In genomic region chr1:11012260-11013159, GRCh38 we compare ENCODE assay signal across 1 cellular context.
TF ChIP-seq lines count a peak whose summit lies in the region.

Gene TARDBP (plus strand): TSS chr1:11012654. CDS start chr1:11013728, 1,074 bp downstream.

TF ChIP-seq in K562, 482 proteins besides CTCF, POLR2A, EP300 and RAD21 (continued from another document and continues in another):
- no peak for TF ChIP-seq TRIM25 (IDR thresholded peaks at IDR 0.05; ENCODE audit: borderline replicate concordance)
- TF ChIP-seq MEF2A (IDR thresholded peaks at IDR 0.05; ENCODE audit: control insufficient read depth, low read depth, low read length), result no peak
- TF ChIP-seq ZKSCAN8 (CRISPR knock-in tag; IDR thresholded peaks at IDR 0.05), result no peak
- 0 out of 2 replicates have a peak, but pooled peaks have one; percentile 41 for TF ChIP-seq TEAD4 (IDR thresholded peaks at IDR 0.05; ENCODE audit: low read length)
- TF ChIP-seq TEAD4 (CRISPR knock-in tag; IDR thresholded peaks at IDR 0.05; ENCODE audit: borderline replicate concordance), result peak; percentile 97
- TF ChIP-seq, protein P1, sequence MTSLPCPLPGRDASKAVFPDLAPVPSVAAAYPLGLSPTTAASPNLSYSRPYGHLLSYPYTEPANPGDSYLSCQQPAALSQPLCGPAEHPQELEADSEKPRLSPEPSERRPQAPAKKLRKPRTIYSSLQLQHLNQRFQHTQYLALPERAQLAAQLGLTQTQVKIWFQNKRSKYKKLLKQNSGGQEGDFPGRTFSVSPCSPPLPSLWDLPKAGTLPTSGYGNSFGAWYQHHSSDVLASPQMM (CRISPR knock-in tag; IDR thresholded peaks at IDR 0.05), result no peak
- TF ChIP-seq, protein P2, sequence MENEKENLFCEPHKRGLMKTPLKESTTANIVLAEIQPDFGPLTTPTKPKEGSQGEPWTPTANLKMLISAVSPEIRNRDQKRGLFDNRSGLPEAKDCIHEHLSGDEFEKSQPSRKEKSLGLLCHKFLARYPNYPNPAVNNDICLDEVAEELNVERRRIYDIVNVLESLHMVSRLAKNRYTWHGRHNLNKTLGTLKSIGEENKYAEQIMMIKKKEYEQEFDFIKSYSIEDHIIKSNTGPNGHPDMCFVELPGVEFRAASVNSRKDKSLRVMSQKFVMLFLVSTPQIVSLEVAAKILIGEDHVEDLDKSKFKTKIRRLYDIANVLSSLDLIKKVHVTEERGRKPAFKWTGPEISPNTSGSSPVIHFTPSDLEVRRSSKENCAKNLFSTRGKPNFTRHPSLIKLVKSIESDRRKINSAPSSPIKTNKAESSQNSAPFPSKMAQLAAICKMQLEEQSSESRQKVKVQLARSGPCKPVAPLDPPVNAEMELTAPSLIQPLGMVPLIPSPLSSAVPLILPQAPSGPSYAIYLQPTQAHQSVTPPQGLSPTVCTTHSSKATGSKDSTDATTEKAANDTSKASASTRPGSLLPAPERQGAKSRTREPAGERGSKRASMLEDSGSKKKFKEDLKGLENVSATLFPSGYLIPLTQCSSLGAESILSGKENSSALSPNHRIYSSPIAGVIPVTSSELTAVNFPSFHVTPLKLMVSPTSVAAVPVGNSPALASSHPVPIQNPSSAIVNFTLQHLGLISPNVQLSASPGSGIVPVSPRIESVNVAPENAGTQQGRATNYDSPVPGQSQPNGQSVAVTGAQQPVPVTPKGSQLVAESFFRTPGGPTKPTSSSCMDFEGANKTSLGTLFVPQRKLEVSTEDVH (IDR thresholded peaks at IDR 0.05; ENCODE audit: low read depth, partially characterized antibody), result no peak
- TF ChIP-seq ATF4 (CRISPR knock-in tag; IDR thresholded peaks at IDR 0.05), result no peak
- TF ChIP-seq MEF2D (tag; conservative IDR thresholded peaks at IDR 0.05; ENCODE audit: low read depth), result no peak
- no peak for TF ChIP-seq CHD7 (IDR thresholded peaks at IDR 0.05; ENCODE audit: low read depth, low read length)
- TF ChIP-seq ZNF707 (CRISPR knock-in tag; conservative IDR thresholded peaks at IDR 0.05), result no peak
- TF ChIP-seq ETV5 (CRISPR knock-in tag; IDR thresholded peaks at IDR 0.05; ENCODE audit: low read depth), result peak; percentile 74
- no peak for TF ChIP-seq CCNT2 (IDR thresholded peaks at IDR 0.05; ENCODE audit: borderline replicate concordance, extremely low read depth, insufficient read length, low read depth, low read length)
- no peak for TF ChIP-seq POLR3G (IDR thresholded peaks at IDR 0.05; ENCODE audit: extremely low read depth, insufficient read length, insufficient replicate concordance)
- TF ChIP-seq ZNF717 (CRISPR knock-in tag; IDR thresholded peaks at IDR 0.05), result no peak
- TF ChIP-seq EP400 (IDR thresholded peaks at IDR 0.05), result peak; percentile 96
- TF ChIP-seq, protein P3, sequence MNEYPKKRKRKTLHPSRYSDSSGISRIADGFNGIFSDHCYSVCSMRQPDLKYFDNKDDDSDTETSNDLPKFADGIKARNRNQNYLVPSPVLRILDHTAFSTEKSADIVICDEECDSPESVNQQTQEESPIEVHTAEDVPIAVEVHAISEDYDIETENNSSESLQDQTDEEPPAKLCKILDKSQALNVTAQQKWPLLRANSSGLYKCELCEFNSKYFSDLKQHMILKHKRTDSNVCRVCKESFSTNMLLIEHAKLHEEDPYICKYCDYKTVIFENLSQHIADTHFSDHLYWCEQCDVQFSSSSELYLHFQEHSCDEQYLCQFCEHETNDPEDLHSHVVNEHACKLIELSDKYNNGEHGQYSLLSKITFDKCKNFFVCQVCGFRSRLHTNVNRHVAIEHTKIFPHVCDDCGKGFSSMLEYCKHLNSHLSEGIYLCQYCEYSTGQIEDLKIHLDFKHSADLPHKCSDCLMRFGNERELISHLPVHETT (CRISPR knock-in tag; conservative IDR thresholded peaks at IDR 0.05 in 1 of 2, IDR thresholded peaks at IDR 0.05 in 1 of 2), result peak; percentile 73 to 95; a peak in 3 of 4 replicates
- TF ChIP-seq ZNF197 (CRISPR knock-in tag; IDR thresholded peaks at IDR 0.05; ENCODE audit: low read depth), result no peak
- 0 out of 2 replicates have a peak, but pooled peaks have one; percentile 64 for TF ChIP-seq SRSF1 (IDR thresholded peaks at IDR 0.05; ENCODE audit: low read depth, low read length)
- no peak for TF ChIP-seq MEIS2 (IDR thresholded peaks at IDR 0.05; ENCODE audit: partially characterized antibody)
- TF ChIP-seq PCBP1 (IDR thresholded peaks at IDR 0.05; ENCODE audit: low read depth, low read length, poor library complexity, severe bottlenecking), result peak; percentile 88
- peak; percentile 60; the same call in 1 of the 2 replicates for TF ChIP-seq MYC (IDR thresholded peaks at IDR 0.05; ENCODE audit: low read depth, low read length)
- TF ChIP-seq MYC (CRISPR knock-in tag; IDR thresholded peaks at IDR 0.05; ENCODE audit: borderline replicate concordance, low read depth), result peak; percentile 69; the same call in 1 of the 2 replicates
- TF ChIP-seq ZNF121 (CRISPR knock-in tag; conservative IDR thresholded peaks at IDR 0.05), result no peak
- TF ChIP-seq, protein P4, sequence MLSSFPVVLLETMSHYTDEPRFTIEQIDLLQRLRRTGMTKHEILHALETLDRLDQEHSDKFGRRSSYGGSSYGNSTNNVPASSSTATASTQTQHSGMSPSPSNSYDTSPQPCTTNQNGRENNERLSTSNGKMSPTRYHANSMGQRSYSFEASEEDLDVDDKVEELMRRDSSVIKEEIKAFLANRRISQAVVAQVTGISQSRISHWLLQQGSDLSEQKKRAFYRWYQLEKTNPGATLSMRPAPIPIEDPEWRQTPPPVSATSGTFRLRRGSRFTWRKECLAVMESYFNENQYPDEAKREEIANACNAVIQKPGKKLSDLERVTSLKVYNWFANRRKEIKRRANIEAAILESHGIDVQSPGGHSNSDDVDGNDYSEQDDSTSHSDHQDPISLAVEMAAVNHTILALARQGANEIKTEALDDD (IDR thresholded peaks at IDR 0.05), result no peak
- no peak for TF ChIP-seq NR0B1 (IDR thresholded peaks at IDR 0.05; ENCODE audit: partially characterized antibody)
- no peak for TF ChIP-seq U2AF2 (optimal IDR thresholded peaks at IDR 0.05; ENCODE audit: low read depth, low read length)
- TF ChIP-seq ZNF140 (CRISPR knock-in tag; IDR thresholded peaks at IDR 0.05), result no peak
- TF ChIP-seq GATAD2B (IDR thresholded peaks at IDR 0.05; ENCODE audit: borderline replicate concordance), result peak; percentile 52; the same call in 1 of the 2 replicates
- 0 out of 2 replicates have a peak, but pooled peaks have one; percentile 11 for TF ChIP-seq NCOR1 (IDR thresholded peaks at IDR 0.05)
- TF ChIP-seq ZNF431 (CRISPR knock-in tag; IDR thresholded peaks at IDR 0.05), result peak; percentile 85
- TF ChIP-seq, protein P5, sequence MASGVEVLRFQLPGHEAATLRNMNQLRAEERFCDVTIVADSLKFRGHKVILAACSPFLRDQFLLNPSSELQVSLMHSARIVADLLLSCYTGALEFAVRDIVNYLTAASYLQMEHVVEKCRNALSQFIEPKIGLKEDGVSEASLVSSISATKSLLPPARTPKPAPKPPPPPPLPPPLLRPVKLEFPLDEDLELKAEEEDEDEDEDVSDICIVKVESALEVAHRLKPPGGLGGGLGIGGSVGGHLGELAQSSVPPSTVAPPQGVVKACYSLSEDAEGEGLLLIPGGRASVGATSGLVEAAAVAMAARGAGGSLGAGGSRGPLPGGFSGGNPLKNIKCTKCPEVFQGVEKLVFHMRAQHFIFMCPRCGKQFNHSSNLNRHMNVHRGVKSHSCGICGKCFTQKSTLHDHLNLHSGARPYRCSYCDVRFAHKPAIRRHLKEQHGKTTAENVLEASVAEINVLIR (CRISPR knock-in tag; IDR thresholded peaks at IDR 0.05), result no peak
- TF ChIP-seq RFX5 (IDR thresholded peaks at IDR 0.05; ENCODE audit: low read depth, low read length), result no peak
